Comparison of ENCODE assay signal across 17 cellular contexts in the genomic region with DNA sequence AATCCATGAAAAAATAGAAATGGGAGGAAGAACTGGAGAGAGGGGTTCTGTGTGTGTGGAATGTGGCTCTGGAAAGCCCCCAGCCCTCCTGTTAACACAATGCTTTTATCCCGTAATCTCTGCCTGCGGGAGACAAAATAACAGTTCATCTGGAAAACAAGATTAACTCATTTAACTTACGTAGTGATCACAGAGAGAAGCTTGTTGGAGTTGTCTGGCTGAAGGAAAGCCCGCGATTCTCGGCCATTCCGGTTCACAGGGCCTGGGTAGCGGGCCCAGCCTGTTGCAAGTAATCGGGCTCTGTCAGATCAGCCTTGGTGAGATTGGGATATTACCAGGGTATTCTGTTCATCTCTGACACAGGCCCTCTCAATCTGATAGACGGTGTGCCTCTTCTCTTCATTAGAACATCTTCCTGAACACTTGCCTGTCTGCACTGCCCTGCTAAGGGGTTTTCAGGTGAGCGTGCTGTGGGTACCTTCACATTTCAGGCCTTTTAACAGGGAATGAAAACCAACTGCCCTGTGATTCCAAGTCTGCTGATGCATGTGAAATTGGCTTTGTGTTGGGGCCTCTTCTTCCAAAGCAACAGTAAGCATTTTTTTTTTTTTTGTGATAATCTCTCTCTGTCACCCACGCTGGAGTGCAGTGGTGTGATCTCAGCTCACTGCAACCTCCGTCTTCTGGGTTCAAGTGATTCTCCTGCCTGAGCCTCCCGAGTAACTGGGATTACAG.
"Had no signal": no experiment of that assay in that cellular context is flagged by ENCODE, and none has a peak within 500 bp of the region (broad histone marks: within the 10 kb centered on the region; RNA-seq: fewer than 3 reads in every experiment).

No MANE protein-coding gene starts in this region.

- H2AFZ ChIP-seq: hepatocyte had no signal

- H3K4me2 ChIP-seq: hepatocyte had no signal

- H3K79me2 ChIP-seq: hepatocyte had no signal

- H3K9me3 ChIP-seq: pancreas, thyroid gland had no signal

- H3K36me3 ChIP-seq: esophagus muscularis mucosa, pancreas, thyroid gland had no signal

- H3K4me1 ChIP-seq: esophagus muscularis mucosa, pancreas, thyroid gland had no signal

- H3K4me3 ChIP-seq: esophagus muscularis mucosa, hepatocyte, pancreas, thyroid gland had no signal

- H3K27me3 Mint-ChIP-seq: activated B cell treated with CpG ODN at 0.5 μM for 24 hours; activated naive CD8-positive, alpha-beta T cell treated with anti-CD3 and anti-CD28 coated beads, Interleukin-2, amount 50 U/mL, for 24 hours; stimulated activated memory B cell treated with anti-CD40 and anti-IgM and Interleukin-4, amounts not matched to agents 10 μg/mL and 1 μg/mL and 100 μg/mL, for 72 hours had no signal

- ATAC-seq: activated naive CD8-positive, alpha-beta T cell treated with anti-CD3 and anti-CD28 coated beads, Interleukin-2, amount 50 U/mL, for 24 hours; left ventricle myocardium superior; pancreas; stimulated activated memory B cell treated with anti-CD40 and anti-IgM and Interleukin-4, amounts not matched to agents 10 μg/mL and 1 μg/mL and 100 μg/mL, for 72 hours had no signal

- H3K27me3 ChIP-seq: esophagus muscularis mucosa, hepatocyte, pancreas, thyroid gland had no signal

- DNase-seq: activated B cell treated with CpG ODN at 0.5 μM for 24 hours; activated CD4-positive, alpha-beta T cell treated with anti-CD3 and anti-CD28 coated beads, Interleukin-2, amount 50 U/mL, for 1 hour; activated naive CD4-positive, alpha-beta T cell treated with anti-CD3 and anti-CD28 coated beads for 36 hours; activated naive CD8-positive, alpha-beta T cell treated with anti-CD3 and anti-CD28 coated beads, Interleukin-2, amount 50 U/mL, for 24 hours; activated T-cell treated with anti-CD3 and anti-CD28 coated beads for 4 hours; aorta; dermis blood vessel endothelial cell; kidney; left ventricle myocardium superior; pancreas; stimulated activated CD4-positive, alpha-beta T cell treated with anti-CD3 and anti-CD28 coated beads, Interleukin-2, amount 100 ng/mL, for 48 hours; T-helper 2 cell; thyroid gland had no signal

- H3K27ac Mint-ChIP-seq: activated B cell treated with CpG ODN at 0.5 μM for 24 hours; activated naive CD4-positive, alpha-beta T cell treated with anti-CD3 and anti-CD28 coated beads for 36 hours; activated naive CD8-positive, alpha-beta T cell treated with anti-CD3 and anti-CD28 coated beads, Interleukin-2, amount 50 U/mL, for 24 hours; activated T-helper 2 cell treated with anti-CD3 and anti-CD28 coated beads, Interferon-gamma antibody, Interleukin-2, Interleukin-4, amounts not matched to agents 10 μg/mL and 5 μg/mL and 100 μg/mL, durations not matched to agents 14 hours and 24 hours and 36 hours; stimulated activated memory B cell treated with anti-CD40 and anti-IgM and Interleukin-4, amounts not matched to agents 10 μg/mL and 1 μg/mL and 100 μg/mL, for 72 hours had no signal

- H3K9me3 Mint-ChIP-seq: stimulated activated memory B cell treated with anti-CD40 and anti-IgM and Interleukin-4, amounts not matched to agents 10 μg/mL and 1 μg/mL and 100 μg/mL, for 72 hours had no signal

- H3K36me3 Mint-ChIP-seq: stimulated activated memory B cell treated with anti-CD40 and anti-IgM and Interleukin-4, amounts not matched to agents 10 μg/mL and 1 μg/mL and 100 μg/mL, for 72 hours had no signal

- H3K27ac ChIP-seq: esophagus muscularis mucosa, hepatocyte, pancreas, thyroid gland had no signal

- H3K4me3 Mint-ChIP-seq: activated B cell treated with CpG ODN at 0.5 μM for 24 hours; activated naive CD4-positive, alpha-beta T cell treated with anti-CD3 and anti-CD28 coated beads for 36 hours; activated naive CD8-positive, alpha-beta T cell treated with anti-CD3 and anti-CD28 coated beads, Interleukin-2, amount 50 U/mL, for 24 hours; stimulated activated memory B cell treated with anti-CD40 and anti-IgM and Interleukin-4, amounts not matched to agents 10 μg/mL and 1 μg/mL and 100 μg/mL, for 72 hours had no signal
